Comparison of ENCODE assay signal across 8 cellular contexts in genomic region chr3:3125977-3126376, GRCh38. TPM values are rescaled to one million over a fixed set of nuclear protein-coding genes. Genes with fewer than 3 reads are reported as not detected.
DNase-seq lines count a peak whose midpoint lies in the region; ATAC-seq and TF ChIP-seq lines count a peak whose summit lies in the region.

No MANE protein-coding gene starts in this region.

- no peak for TF ChIP-seq CTCF in esophagus squamous epithelium (IDR thresholded peaks at IDR 0.05)
- TF ChIP-seq CTCF in prostate gland (IDR thresholded peaks at IDR 0.05), result no peak

- H3K4me3 ChIP-seq in SJSA1 (peak overlapping the region; percentile 90), esophagus squamous epithelium (peak overlapping the region; percentile 90 to 98 (median 92)), prostate gland (peak overlapping the region; percentile 77 to 80)

- H3K9me3 ChIP-seq in ES-I3 (ENCODE audit: control insufficient read depth, insufficient read depth, low read length) (no peaks in the 10 kb centered on the region), SJSA1 (replicated peaks) (no peaks in the 10 kb centered on the region), esophagus squamous epithelium (no peaks in the 10 kb centered on the region), prostate gland (no peaks in the 10 kb centered on the region)

- peak overlapping the region; percentile 94 for H3K9ac ChIP-seq in ES-I3 (ENCODE audit: low read depth, low read length)

- WGBS in esophagus squamous epithelium, 2 donors, result 86 to 90% methylated on average over 24 of the region's 24 CpGs
- WGBS in prostate gland, result 87% methylated on average over 24 of the region's 24 CpGs

- H3K27me3 ChIP-seq in SJSA1 (replicated peaks), result no peaks in the 10 kb centered on the region
- H3K27me3 ChIP-seq in esophagus squamous epithelium, result no peaks in the 10 kb centered on the region
- H3K27me3 ChIP-seq in prostate gland (replicated peaks; ENCODE audit: insufficient read depth), result no peaks in the 10 kb centered on the region

- ATAC-seq in HG03457 (IDR thresholded peaks at IDR 0.05; ENCODE audit: unreplicated experiment), result no peak

- intact Hi-C loops in esophagus squamous epithelium (cut with DNase I), result no loop called here
- intact Hi-C loops in prostate gland (cut with DNase I), result no loop called here

- TF ChIP-seq POLR2A in esophagus squamous epithelium (IDR thresholded peaks at IDR 0.05) (no peak), prostate gland (IDR thresholded peaks at IDR 0.05) (no peak)

- H3K4me1 ChIP-seq in ES-I3 (ENCODE audit: insufficient read depth, low read length) (no peaks in the 10 kb centered on the region), SJSA1 (replicated peaks) (peaks cover 5% of the 10 kb centered on the region), esophagus squamous epithelium (peaks cover 7 to 37% (median 13%) of the 10 kb centered on the region in 3 donors), prostate gland (replicated peaks) (no peaks in the 10 kb centered on the region)

- H3K27ac ChIP-seq in SJSA1 (peak overlapping the region; percentile 94), esophagus squamous epithelium (peak overlapping the region; percentile 92 to 97 (median 95)), prostate gland (peak overlapping the region; percentile 86 to 93)

- peaks cover 16% of the 10 kb centered on the region; the same call in 1 of the 2 replicates for H3K36me3 ChIP-seq in ES-I3 (ENCODE audit: insufficient read depth, low read length)
- peaks cover 30% of the 10 kb centered on the region for H3K36me3 ChIP-seq in SJSA1
- peaks cover 0 to 22% (median 3%) of the 10 kb centered on the region in 3 donors for H3K36me3 ChIP-seq in esophagus squamous epithelium
- no peaks in the 10 kb centered on the region for H3K36me3 ChIP-seq in prostate gland

- DNase-seq in SJSA1 (ENCODE audit: low read depth in 1 of 2, low spot score in 2 of 2), result no peak
- DNase-seq in esophagus squamous epithelium (lab: John Stamatoyannopoulos, UW), result no peak
- no peak for DNase-seq in prostate gland (ENCODE audit: low spot score)
- no peak for DNase-seq in stimulated activated CD8-positive, alpha-beta memory T cell treated with anti-CD3 and anti-CD28 coated beads, Interleukin-4, amount 100 ng/mL, for 48 hours
- no peak for DNase-seq in SKM-1 (lab: John Stamatoyannopoulos, UW; ENCODE audit: unreplicated experiment)
- DNase-seq in activated CD8-positive, alpha-beta memory T cell treated with anti-CD3 and anti-CD28 coated beads, Interleukin-2, amount 50 U/mL, for 4 hours, result no peak

RNA-seq across cellular contexts. Expression of gene TRNT1, which starts 0.8 kb away (rescaled TPM):
- total RNA-seq in SJSA1 (2014; rRNA removed; shearing (Covaris generic)), result 18.9 and 36.7 TPM in 2 replicates
- 10 to 100 TPM; 10.3 to 20.8 (median 17.0) TPM for total RNA-seq in esophagus squamous epithelium
- total RNA-seq in prostate gland, result 10 to 100 TPM; 18.1 to 21.6 TPM

RNA-seq across cellular contexts. Expression of gene IL5RA, which starts 15.8 kb away (rescaled TPM):
- total RNA-seq in SJSA1 (2014; rRNA removed; shearing (Covaris generic)), result not detected in 2 replicates
- total RNA-seq in esophagus squamous epithelium (under 1 TPM in 1 of 4 donors, not detected in 3; 0.95 TPM), prostate gland (1 to 10 TPM; 1.5 to 7.6 TPM)

RNA-seq across cellular contexts. Expression of gene CRBN, which starts 53.5 kb away (rescaled TPM):
- 18.5 and 52.5 TPM in 2 replicates for total RNA-seq in SJSA1 (2014; rRNA removed; shearing (Covaris generic))
- total RNA-seq in esophagus squamous epithelium (100 to 1,000 TPM in 1 of 4 donors, 10 to 100 TPM in 3; 13.3 to 118 (median 44.6) TPM), prostate gland (10 to 100 TPM; 69.4 to 83.4 TPM)
